ENCODE assay signal across 10 cellular contexts in genomic region chr2:223724831-223725230, GRCh38.
DNase-seq lines count a peak whose midpoint lies in the region; ATAC-seq and TF ChIP-seq lines count a peak whose summit lies in the region.
"Had no signal": no experiment of that assay in that cellular context is flagged by ENCODE, and none has a peak within 500 bp of the region (broad histone marks: within the 10 kb centered on the region; RNA-seq: fewer than 3 reads in every experiment).

No MANE protein-coding gene starts in this region.

- H3K4me3 ChIP-seq in PC-3 (ENCODE audit: low read length), result peak overlapping the region; percentile 43; the same call in 1 of the 2 replicates
- no peak overlapping the region for H3K4me3 ChIP-seq in endodermal cell (ENCODE audit: low read length)

- peak overlapping the region; percentile 84 for H3K9ac ChIP-seq in PC-3 (ENCODE audit: low read length)
- no peak overlapping the region for H3K9ac ChIP-seq in endodermal cell (ENCODE audit: extremely low read depth, low read length, poor library complexity, severe bottlenecking)

- H3K27ac Mint-ChIP-seq in Calu3 (ENCODE audit: unreplicated experiment) (peak overlapping the region; percentile 76), endodermal cell (peak overlapping the region; percentile 46), neural crest cell (ENCODE audit: unreplicated experiment) (peak overlapping the region; percentile 99)
- no peak overlapping the region for H3K27ac Mint-ChIP-seq in activated CD8-positive, alpha-beta T cell treated with anti-CD3 and anti-CD28 coated beads, Interleukin-2, amount 10 ng/mL, durations not matched to agents 7 days and 5 days
- H3K27ac Mint-ChIP-seq: stimulated activated naive CD8-positive, alpha-beta T cell treated with anti-CD3 and anti-CD28 coated beads, Interleukin-15, amount 100 ng/mL, for 72 hours had no signal

- no peak for DNase-seq in Calu3
- no peak for DNase-seq in PC-3
- no peak for DNase-seq in endodermal cell
- no peak for DNase-seq in neural crest cell (ENCODE audit: low read depth, low spot score)
- no peak for DNase-seq in T-helper 1 cell
- DNase-seq in activated CD8-positive, alpha-beta T cell treated with anti-CD3 and anti-CD28 coated beads, Interleukin-2, amount 10 ng/mL, durations not matched to agents 7 days and 5 days, result no peak
- DNase-seq in NCI-H2227 (lab: John Stamatoyannopoulos, UW; ENCODE audit: unreplicated experiment), result no peak
- DNase-seq in Kasumi-1 (lab: John Stamatoyannopoulos, UW), result no peak
- DNase-seq: stimulated activated naive CD8-positive, alpha-beta T cell treated with anti-CD3 and anti-CD28 coated beads, Interleukin-15, amount 100 ng/mL, for 72 hours had no signal

- peaks cover 13% of the 10 kb centered on the region for H3F3A ChIP-seq in PC-3 (ENCODE audit: low read length, unreplicated experiment)

- intact Hi-C loops in Calu3 (cut with micrococcal nuclease; ENCODE audit: unreplicated experiment), result loop anchor here (1.0 to 2.0 kb wide), 2 partner anchors 26 to 72 kb away; no protein-coding TSS in a partner anchor
- intact Hi-C loops in PC-3 (cut with micrococcal nuclease), result loop anchor here (1.0 to 2.0 kb wide), 3 partner anchors 26 to 136 kb away; no protein-coding TSS in a partner anchor

- peaks cover 28% of the 10 kb centered on the region for H3K4me1 ChIP-seq in PC-3 (ENCODE audit: insufficient read depth, low read length)
- H3K4me1 ChIP-seq in endodermal cell (ENCODE audit: control insufficient read depth, insufficient read depth, low read length), result no peaks in the 10 kb centered on the region

- CTCF ChIA-PET in Calu3 (lab: Charles Lee) (interaction anchor here (0.8 to 3.6 kb wide), 3 partner anchors 25 to 478 kb away, joined by 3 to 15 read pairs (median 5); no protein-coding TSS in a partner anchor), PC-3 (lab: Charles Lee) (interaction anchor here (0.9 kb wide), 1 partner anchor 33 kb away, joined by 4 read pairs; no protein-coding TSS in a partner anchor)
- CTCF ChIA-PET in activated CD8-positive, alpha-beta T cell treated with anti-CD3 and anti-CD28 coated beads, Interleukin-2, amount 10 ng/mL, durations not matched to agents 7 days and 5 days (lab: Charles Lee), result no interaction called here

- H3K27ac ChIP-seq in PC-3 (ENCODE audit: low read length), result peak overlapping the region; percentile 99
- peak overlapping the region; percentile 95 for H3K27ac ChIP-seq in endodermal cell (ENCODE audit: low read depth, low read length)
- H3K27ac ChIP-seq: C4-2B had no signal

- H3K4me3 Mint-ChIP-seq in Calu3 (ENCODE audit: low read depth, unreplicated experiment), result peak overlapping the region; percentile 23
- H3K4me3 Mint-ChIP-seq in endodermal cell, result no peak overlapping the region
- H3K4me3 Mint-ChIP-seq in neural crest cell, result peak overlapping the region; percentile 97
- no peak overlapping the region for H3K4me3 Mint-ChIP-seq in activated CD8-positive, alpha-beta T cell treated with anti-CD3 and anti-CD28 coated beads, Interleukin-2, amount 10 ng/mL, durations not matched to agents 7 days and 5 days
- H3K4me3 Mint-ChIP-seq: stimulated activated naive CD8-positive, alpha-beta T cell treated with anti-CD3 and anti-CD28 coated beads, Interleukin-15, amount 100 ng/mL, for 72 hours had no signal

- no peaks in the 10 kb centered on the region for H4K20me1 ChIP-seq in PC-3 (ENCODE audit: low read length)

- peak; percentile 48 for ATAC-seq in PC-3
- ATAC-seq in activated CD8-positive, alpha-beta T cell treated with anti-CD3 and anti-CD28 coated beads, Interleukin-2, amount 10 ng/mL, durations not matched to agents 7 days and 5 days, result no peak
- ATAC-seq: stimulated activated naive CD8-positive, alpha-beta T cell treated with anti-CD3 and anti-CD28 coated beads, Interleukin-15, amount 100 ng/mL, for 72 hours had no signal

- BruUV-seq in Calu3 (replicated peaks; lab: Mats Ljungman, UMichigan) (no TSS peak), PC-3 (replicated peaks; lab: Mats Ljungman, UMichigan) (no TSS peak)

- POLR2A ChIA-PET in PC-3 (lab: Charles Lee; ENCODE audit: unreplicated experiment), result no interaction called here
- POLR2A ChIA-PET in activated CD8-positive, alpha-beta T cell treated with anti-CD3 and anti-CD28 coated beads, Interleukin-2, amount 10 ng/mL, durations not matched to agents 7 days and 5 days (lab: Charles Lee), result no interaction called here

- no peaks in the 10 kb centered on the region for H3K9me3 ChIP-seq in PC-3 (ENCODE audit: low read length)
- no peaks in the 10 kb centered on the region for H3K9me3 ChIP-seq in endodermal cell (ENCODE audit: control insufficient read depth, low read length)

- peaks cover 47% of the 10 kb centered on the region for H3K4me1 Mint-ChIP-seq in Calu3 (ENCODE audit: low read depth, unreplicated experiment)
- peaks cover 20% of the 10 kb centered on the region for H3K4me1 Mint-ChIP-seq in endodermal cell
- peaks cover 69% of the 10 kb centered on the region for H3K4me1 Mint-ChIP-seq in neural crest cell
- H3K4me1 Mint-ChIP-seq in activated CD8-positive, alpha-beta T cell treated with anti-CD3 and anti-CD28 coated beads, Interleukin-2, amount 10 ng/mL, durations not matched to agents 7 days and 5 days (ENCODE audit: low read depth), result no peaks in the 10 kb centered on the region
- H3K4me1 Mint-ChIP-seq: stimulated activated naive CD8-positive, alpha-beta T cell treated with anti-CD3 and anti-CD28 coated beads, Interleukin-15, amount 100 ng/mL, for 72 hours had no signal

- H3K9me3 Mint-ChIP-seq in Calu3 (ENCODE audit: low read depth, unreplicated experiment) (peaks cover 2% of the 10 kb centered on the region), endodermal cell (peaks cover 6% of the 10 kb centered on the region), neural crest cell (no peaks in the 10 kb centered on the region)
- no peaks in the 10 kb centered on the region for H3K9me3 Mint-ChIP-seq in activated CD8-positive, alpha-beta T cell treated with anti-CD3 and anti-CD28 coated beads, Interleukin-2, amount 10 ng/mL, durations not matched to agents 7 days and 5 days (ENCODE audit: insufficient read depth)
- H3K9me3 Mint-ChIP-seq: stimulated activated naive CD8-positive, alpha-beta T cell treated with anti-CD3 and anti-CD28 coated beads, Interleukin-15, amount 100 ng/mL, for 72 hours had no signal

- H3K36me3 Mint-ChIP-seq in Calu3 (ENCODE audit: insufficient read depth, unreplicated experiment) (peaks cover 8% of the 10 kb centered on the region), endodermal cell (ENCODE audit: low read depth) (no peaks in the 10 kb centered on the region), neural crest cell (ENCODE audit: low read depth) (peaks cover 11% of the 10 kb centered on the region)
- H3K36me3 Mint-ChIP-seq in activated CD8-positive, alpha-beta T cell treated with anti-CD3 and anti-CD28 coated beads, Interleukin-2, amount 10 ng/mL, durations not matched to agents 7 days and 5 days (ENCODE audit: low read depth), result no peaks in the 10 kb centered on the region

- H3K4me2 ChIP-seq in PC-3 (ENCODE audit: low read length), result peak overlapping the region; percentile 80

- 89% methylated on average over 4 of the region's 4 CpGs for WGBS in endodermal cell (ENCODE audit: insufficient coverage in 1 of 2, insufficient read length in 1 of 2), 2 experiments

- no peaks in the 10 kb centered on the region for H3K9me2 ChIP-seq in PC-3 (replicated peaks; ENCODE audit: low read length)

- TF ChIP-seq CTCF in Calu3 (IDR thresholded peaks at IDR 0.05; ENCODE audit: unreplicated experiment), result no peak
- no peak for TF ChIP-seq CTCF in PC-3 (conservative IDR thresholded peaks at IDR 0.05; ENCODE audit: low read depth, low read length)
- no peak for TF ChIP-seq CTCF in endodermal cell (conservative IDR thresholded peaks at IDR 0.05)
- TF ChIP-seq CTCF in neural crest cell (conservative IDR thresholded peaks at IDR 0.05), result no peak

- H3K27me3 Mint-ChIP-seq in Calu3 (ENCODE audit: unreplicated experiment) (no peaks in the 10 kb centered on the region), endodermal cell (ENCODE audit: insufficient read depth) (no peaks in the 10 kb centered on the region), neural crest cell (ENCODE audit: low read depth) (no peaks in the 10 kb centered on the region)
- peaks cover 6% of the 10 kb centered on the region for H3K27me3 Mint-ChIP-seq in activated CD8-positive, alpha-beta T cell treated with anti-CD3 and anti-CD28 coated beads, Interleukin-2, amount 10 ng/mL, durations not matched to agents 7 days and 5 days (ENCODE audit: low read depth)

- H2AFZ ChIP-seq in PC-3 (ENCODE audit: low read length), result no peak overlapping the region

- no peaks in the 10 kb centered on the region for H3K27me3 ChIP-seq in PC-3 (ENCODE audit: low read length)
- no peaks in the 10 kb centered on the region for H3K27me3 ChIP-seq in endodermal cell (ENCODE audit: control insufficient read depth, insufficient read depth, low read length, poor library complexity, severe bottlenecking)

- H3K36me3 ChIP-seq in PC-3 (ENCODE audit: low read depth, low read length), result no peaks in the 10 kb centered on the region
- H3K36me3 ChIP-seq in endodermal cell (ENCODE audit: control insufficient read depth, insufficient read depth, low read length), result no peaks in the 10 kb centered on the region

- H3K79me2 ChIP-seq in PC-3 (ENCODE audit: low read length), result no peaks in the 10 kb centered on the region

Comparison
In these comparisons a context has a peak if more than half of its experiments do, and no peak if none do; other contexts are left out.
1. H3K4me3 Mint-ChIP-seq: peak in Calu3 (single experiment) and neural crest cell (single experiment); none in endodermal cell (single experiment) and activated CD8-positive, alpha-beta T cell treated with anti-CD3 and anti-CD28 coated beads, Interleukin-2, amount 10 ng/mL, durations not matched to agents 7 days and 5 days (single experiment).